In the genomic region with DNA sequence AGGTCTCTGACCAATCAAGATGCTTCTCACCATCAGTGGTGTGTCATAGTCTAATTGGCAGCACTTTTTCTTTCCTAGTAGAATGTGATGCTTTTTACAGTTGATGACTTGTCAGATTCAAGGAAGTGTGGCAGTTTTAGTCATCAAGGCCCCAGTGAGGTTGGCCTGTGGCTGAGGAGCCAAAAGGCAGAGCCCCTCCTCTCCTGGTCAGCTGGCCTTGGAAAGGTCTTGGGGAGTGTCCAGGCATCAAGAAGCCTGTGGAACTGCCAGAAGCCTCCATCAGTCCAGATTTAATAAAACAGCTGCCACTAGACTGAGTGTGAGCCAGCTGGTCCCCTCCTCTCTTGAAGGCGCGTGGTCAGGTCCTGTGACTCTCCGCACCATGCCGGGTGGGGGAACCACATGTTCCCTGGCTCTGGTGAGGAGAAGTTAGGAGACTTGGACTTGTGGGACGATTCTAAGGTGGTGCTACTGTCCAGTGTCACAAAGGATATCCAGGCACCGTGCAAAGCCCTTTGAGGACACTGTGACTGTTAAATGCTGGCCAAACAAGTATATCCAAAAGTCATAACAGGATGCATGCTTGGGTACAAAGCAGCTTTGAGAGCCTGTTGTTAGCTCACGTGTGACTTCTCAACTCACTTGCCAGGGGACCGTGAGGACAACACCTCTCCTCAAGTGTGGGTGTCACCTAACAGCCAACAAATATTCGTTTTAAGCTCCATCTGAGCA, we compare ENCODE assay signal across 11 cellular contexts. TPM values are rescaled to one million over a fixed set of nuclear protein-coding genes. Genes with fewer than 3 reads are reported as not detected.
A peak's percentile ranks its signal among the peaks of the same experiment; 100 is the strongest.
DNase-seq lines count a peak whose midpoint lies in the region; ATAC-seq and TF ChIP-seq lines count a peak whose summit lies in the region.
"Had no signal": no experiment of that assay in that cellular context is flagged by ENCODE, and none has a peak within 500 bp of the region (broad histone marks: within the 10 kb centered on the region; RNA-seq: fewer than 3 reads in every experiment).

No MANE protein-coding gene starts in this region.

- H3K36me3 Mint-ChIP-seq in stimulated activated naive B cell treated with anti-CD40 and anti-IgM and Interleukin-4, amounts not matched to agents 10 μg/mL and 1 μg/mL and 100 μg/mL, for 72 hours: no peaks in the 10 kb centered on the region

- H3K27ac ChIP-seq in adrenal gland (peak overlapping the region in 1 of 5 donors; percentile 26), gastrocnemius medialis (peak overlapping the region; percentile 92 to 98 (median 94)), body of pancreas (no peak overlapping the region)

- H3K36me3 ChIP-seq in adrenal gland (replicated peaks in 1 of 2) (no peaks in the 10 kb centered on the region), gastrocnemius medialis (no peaks in the 10 kb centered on the region), body of pancreas (replicated peaks in 1 of 2; ENCODE audit: insufficient read depth in 1 of 2, low read depth in 2 of 2) (no peaks in the 10 kb centered on the region)

- H3K4me3 ChIP-seq in adrenal gland (no peak overlapping the region), gastrocnemius medialis (no peak overlapping the region), body of pancreas (no peak overlapping the region)

- H3K4me3 Mint-ChIP-seq in stimulated activated naive B cell treated with anti-CD40 and anti-IgM and Interleukin-4, amounts not matched to agents 10 μg/mL and 1 μg/mL and 100 μg/mL, for 72 hours: no peak overlapping the region
- H3K4me3 Mint-ChIP-seq: stimulated activated naive CD8-positive, alpha-beta T cell treated with anti-CD3 and anti-CD28 coated beads, Interleukin-15, Interleukin-2, amounts not matched to agents 100 ng/mL and 50 ng/mL, for 24 hours had no signal

- H3K9me3 Mint-ChIP-seq in stimulated activated naive B cell treated with anti-CD40 and anti-IgM and Interleukin-4, amounts not matched to agents 10 μg/mL and 1 μg/mL and 100 μg/mL, for 72 hours: no peaks in the 10 kb centered on the region
- H3K9me3 Mint-ChIP-seq: stimulated activated naive CD8-positive, alpha-beta T cell treated with anti-CD3 and anti-CD28 coated beads, Interleukin-15, Interleukin-2, amounts not matched to agents 100 ng/mL and 50 ng/mL, for 24 hours had no signal

- WGBS in adrenal gland, 4 donors: 72 to 82% (median 75%) methylated on average over 7 to 9 of the region's 9 CpGs
- 79 to 88% methylated on average over 5 to 9 of the region's 9 CpGs for WGBS in body of pancreas, 2 donors

- ATAC-seq in Right ventricle myocardium superior (ENCODE audit: poor library complexity) (peak; percentile 81), gastrocnemius medialis (peak; percentile 56 to 70), GM19035 (IDR thresholded peaks at IDR 0.05; ENCODE audit: unreplicated experiment) (no peak), body of pancreas (no peak)
- ATAC-seq in stimulated activated naive B cell treated with anti-CD40 and anti-IgM and Interleukin-4, amounts not matched to agents 10 μg/mL and 1 μg/mL and 100 μg/mL, for 72 hours (replicated peaks): no peak

- H3K27me3 ChIP-seq in adrenal gland: no peaks in the 10 kb centered on the region
- no peaks in the 10 kb centered on the region for H3K27me3 ChIP-seq in gastrocnemius medialis
- H3K27me3 ChIP-seq in body of pancreas: no peaks in the 10 kb centered on the region

- peak; percentile 76 for DNase-seq in EH (ENCODE audit: low read depth)
- DNase-seq in adrenal gland: peak in 6 of 7 donors; percentile 32 to 69 (median 64)
- peak; percentile 79 for DNase-seq in Right ventricle myocardium superior
- peak; percentile 95 for DNase-seq in gastrocnemius medialis
- no peak for DNase-seq in body of pancreas
- no peak for DNase-seq in mucosa of gallbladder (ENCODE audit: low spot score)
- DNase-seq in stimulated activated naive B cell treated with anti-CD40 and anti-IgM and Interleukin-4, amounts not matched to agents 10 μg/mL and 1 μg/mL and 100 μg/mL, for 72 hours: no peak
- DNase-seq: activated naive CD4-positive, alpha-beta T cell; stimulated activated CD4-positive, alpha-beta T cell treated with anti-CD3 and anti-CD28 coated beads, Interleukin-15, amount 100 ng/mL, for 24 hours had no signal

- peaks cover 4 to 7% of the 10 kb centered on the region in 2 donors for H3K27me3 Mint-ChIP-seq in stimulated activated naive B cell treated with anti-CD40 and anti-IgM and Interleukin-4, amounts not matched to agents 10 μg/mL and 1 μg/mL and 100 μg/mL, for 72 hours

- peaks cover 0 to 3% of the 10 kb centered on the region in 2 donors for H3K4me1 Mint-ChIP-seq in stimulated activated naive B cell treated with anti-CD40 and anti-IgM and Interleukin-4, amounts not matched to agents 10 μg/mL and 1 μg/mL and 100 μg/mL, for 72 hours

- H3K9me3 ChIP-seq in adrenal gland (replicated peaks in 1 of 3) (no peaks in the 10 kb centered on the region), gastrocnemius medialis (no peaks in the 10 kb centered on the region), body of pancreas (no peaks in the 10 kb centered on the region)

- TF ChIP-seq CTCF in adrenal gland (IDR thresholded peaks at IDR 0.05): no peak
- TF ChIP-seq CTCF in gastrocnemius medialis (IDR thresholded peaks at IDR 0.05 in 4 of 5, conservative IDR thresholded peaks at IDR 0.05 in 1 of 5): no peak
- TF ChIP-seq CTCF in body of pancreas (IDR thresholded peaks at IDR 0.05): no peak

- intact Hi-C loops in adrenal gland (cut with DNase I) (loop anchor here in 1 of 2 donors (10.0 kb wide), 1 partner anchor 66 kb away; no protein-coding TSS in a partner anchor), Right ventricle myocardium superior (cut with DNase I) (no loop called here), gastrocnemius medialis (cut with DNase I; ENCODE audit: low total_unique reads) (no loop called here), body of pancreas (cut with DNase I) (no loop called here)

- H3K4me1 ChIP-seq in adrenal gland (replicated peaks in 1 of 2): peaks cover 0 to 19% of the 10 kb centered on the region in 2 donors
- H3K4me1 ChIP-seq in gastrocnemius medialis: peaks cover 52 to 54% of the 10 kb centered on the region in 2 donors
- peaks cover 10% of the 10 kb centered on the region for H3K4me1 ChIP-seq in body of pancreas

- H3K27ac Mint-ChIP-seq in stimulated activated naive B cell treated with anti-CD40 and anti-IgM and Interleukin-4, amounts not matched to agents 10 μg/mL and 1 μg/mL and 100 μg/mL, for 72 hours: no peak overlapping the region
- H3K27ac Mint-ChIP-seq: stimulated activated naive CD8-positive, alpha-beta T cell treated with anti-CD3 and anti-CD28 coated beads, Interleukin-15, Interleukin-2, amounts not matched to agents 100 ng/mL and 50 ng/mL, for 24 hours had no signal

- in situ Hi-C loops in gastrocnemius medialis (cut with MboI; ENCODE audit: low sequenced_read_pairs in 4 of 4): no loop called here

- TF ChIP-seq POLR2A in adrenal gland (IDR thresholded peaks at IDR 0.05) (no peak), gastrocnemius medialis (IDR thresholded peaks at IDR 0.05) (peak; percentile 14 to 35), body of pancreas (IDR thresholded peaks at IDR 0.05) (no peak)

RNA-seq across cellular contexts. Expression of a gene that starts 6.1 kb away (rescaled TPM):
- total RNA-seq in adrenal gland (10 to 100 TPM in 7 of 8 donors, 1 to 10 TPM in 1; 9.7 to 32.6 (median 13.4) TPM), Right ventricle myocardium superior (32.6 TPM), gastrocnemius medialis (10 to 100 TPM in 3 of 4 donors, 1 to 10 TPM in 1; 9.1 to 48.3 (median 12.1) TPM), body of pancreas (1 to 10 TPM; 3.1 to 7.6 TPM), mucosa of gallbladder (55.2 TPM)
- 10 to 100 TPM in 1 of 3 donors, 1 to 10 TPM in 2; 5.6 to 10.3 (median 8.4) TPM for polyA plus RNA-seq in adrenal gland

Comparison
In these comparisons a context has a peak if more than half of its experiments do, and no peak if none do; other contexts are left out.
1. DNase-seq: peak in EH (single experiment), adrenal gland (6 of 7), Right ventricle myocardium superior (single experiment) and gastrocnemius medialis (2 of 2); none in body of pancreas (0 of 4), mucosa of gallbladder (single experiment) and stimulated activated naive B cell treated with anti-CD40 and anti-IgM and Interleukin-4, amounts not matched to agents 10 μg/mL and 1 μg/mL and 100 μg/mL, for 72 hours (single experiment).
2. H3K27ac ChIP-seq: peak in gastrocnemius medialis (4 of 4); none in body of pancreas (0 of 4).
3. POLR2A ChIP-seq: peak in gastrocnemius medialis (2 of 2); none in adrenal gland (0 of 2) and body of pancreas (0 of 3).
4. ATAC-seq: peak in Right ventricle myocardium superior (single experiment) and gastrocnemius medialis (2 of 2); none in GM19035 (single experiment), body of pancreas (single experiment) and stimulated activated naive B cell treated with anti-CD40 and anti-IgM and Interleukin-4, amounts not matched to agents 10 μg/mL and 1 μg/mL and 100 μg/mL, for 72 hours (0 of 2).